Comparison of ENCODE assay signal across 16 cellular contexts in genomic region chr20:699811-700338, GRCh38. TPM values are rescaled to one million over a fixed set of nuclear protein-coding genes. Genes with fewer than 3 reads are reported as not detected.
DNase-seq lines count a peak whose midpoint lies in the region; ATAC-seq, FAIRE-seq and TF ChIP-seq lines count a peak whose summit lies in the region.
"Had no signal": no experiment of that assay in that cellular context is flagged by ENCODE, and none has a peak within 500 bp of the region (broad histone marks: within the 10 kb centered on the region; RNA-seq: fewer than 3 reads in every experiment).

No MANE protein-coding gene starts in this region.

- H3K4me1 ChIP-seq in NT2/D1 (ENCODE audit: insufficient read depth, insufficient read length) (peaks cover 9% of the 10 kb centered on the region), right lobe of liver (peaks cover 0 to 13% (median 4%) of the 10 kb centered on the region in 4 donors)

- no peaks in the 10 kb centered on the region for H3K9me3 ChIP-seq in NT2/D1 (ENCODE audit: insufficient read depth, low read length)
- H3K9me3 ChIP-seq in right lobe of liver, result no peaks in the 10 kb centered on the region

- no peaks in the 10 kb centered on the region for H3K36me3 Mint-ChIP-seq in stimulated activated effector memory CD8-positive, alpha-beta T cell treated with anti-CD3 and anti-CD28 coated beads, Interleukin-12 subunit alpha, Interleukin-12 subunit beta, amount 100 ng/mL, for 72 hours
- H3K36me3 Mint-ChIP-seq: CD4-positive, CD25-positive, alpha-beta regulatory T cell had no signal

- no peaks in the 10 kb centered on the region for H3K4me1 Mint-ChIP-seq in stimulated activated effector memory CD8-positive, alpha-beta T cell treated with anti-CD3 and anti-CD28 coated beads, Interleukin-12 subunit alpha, Interleukin-12 subunit beta, amount 100 ng/mL, for 72 hours
- H3K4me1 Mint-ChIP-seq: CD4-positive, CD25-positive, alpha-beta regulatory T cell had no signal

- H3K36me3 ChIP-seq in NT2/D1 (ENCODE audit: insufficient read depth, insufficient read length, low read length) (no peaks in the 10 kb centered on the region), right lobe of liver (no peaks in the 10 kb centered on the region)

- H3K27me3 ChIP-seq in NT2/D1 (ENCODE audit: insufficient read depth, insufficient read length) (no peaks in the 10 kb centered on the region), right lobe of liver (no peaks in the 10 kb centered on the region)

- FAIRE-seq in frontal cortex (lab: Jason Lieb, UNC) (no peak), H54 (lab: Jason Lieb, UNC) (no peak)

- no peak for TF ChIP-seq POLR2A in right lobe of liver (IDR thresholded peaks at IDR 0.05)
- no peak for TF ChIP-seq POLR2A in H54 (IDR thresholded peaks at IDR 0.05; ENCODE audit: low read depth, low read length)

- 20% methylated on average over 1 of the region's 10 CpGs for WGBS in right lobe of liver (ENCODE audit: insufficient coverage, low coverage, low lambda C conversion rate, missing lambda C conversion rate)

- intact Hi-C loops in right lobe of liver (cut with DNase I), result no loop called here

- no peak overlapping the region for H3K4me3 Mint-ChIP-seq in stimulated activated effector memory CD8-positive, alpha-beta T cell treated with anti-CD3 and anti-CD28 coated beads, Interleukin-12 subunit alpha, Interleukin-12 subunit beta, amount 100 ng/mL, for 72 hours
- H3K4me3 Mint-ChIP-seq: activated CD8-positive, alpha-beta T cell treated with anti-CD3 and anti-CD28 coated beads, Interleukin-2, amount 10 ng/mL, durations not matched to agents 7 days and 5 days; activated naive CD4-positive, alpha-beta T cell treated with anti-CD3 and anti-CD28 coated beads for 36 hours; CD4-positive, CD25-positive, alpha-beta regulatory T cell had no signal

- TF ChIP-seq CTCF in right lobe of liver (IDR thresholded peaks at IDR 0.05), result no peak

- peak; percentile 96 to 98 (median 98) for ATAC-seq in right lobe of liver
- ATAC-seq in stimulated activated effector memory CD8-positive, alpha-beta T cell treated with anti-CD3 and anti-CD28 coated beads, Interleukin-12 subunit alpha, Interleukin-12 subunit beta, amount 100 ng/mL, for 72 hours, result peak; percentile 23
- ATAC-seq in HG03521 (IDR thresholded peaks at IDR 0.05; ENCODE audit: unreplicated experiment), result no peak
- ATAC-seq in GM21515 (IDR thresholded peaks at IDR 0.05; ENCODE audit: unreplicated experiment), result no peak
- ATAC-seq: activated CD8-positive, alpha-beta T cell treated with anti-CD3 and anti-CD28 coated beads, Interleukin-2, amount 10 ng/mL, durations not matched to agents 7 days and 5 days; stimulated activated naive CD8-positive, alpha-beta T cell treated with anti-CD3 and anti-CD28 coated beads, Interleukin-15, Interleukin-2, amounts not matched to agents 100 U/mL and 50 U/mL, for 24 hours had no signal

- no peaks in the 10 kb centered on the region for H3K9me3 Mint-ChIP-seq in stimulated activated effector memory CD8-positive, alpha-beta T cell treated with anti-CD3 and anti-CD28 coated beads, Interleukin-12 subunit alpha, Interleukin-12 subunit beta, amount 100 ng/mL, for 72 hours
- H3K9me3 Mint-ChIP-seq: activated naive CD4-positive, alpha-beta T cell treated with anti-CD3 and anti-CD28 coated beads for 36 hours; CD4-positive, CD25-positive, alpha-beta regulatory T cell had no signal

- DNase-seq in NT2/D1 (ENCODE audit: low read depth, low spot score) (peak; percentile 51), frontal cortex (ENCODE audit: low spot score in 2 of 2) (peak; percentile 33 to 39), right lobe of liver (peak; percentile 89 to 96 (median 96)), KG1 (lab: John Stamatoyannopoulos, UW) (no peak), H54 (ENCODE audit: insufficient read length, low spot score) (no peak)
- DNase-seq in stimulated activated effector memory CD8-positive, alpha-beta T cell treated with anti-CD3 and anti-CD28 coated beads, Interleukin-12 subunit alpha, Interleukin-12 subunit beta, amount 100 ng/mL, for 72 hours (ENCODE audit: low spot score in 2 of 2), result no peak
- DNase-seq: activated CD8-positive, alpha-beta T cell treated with anti-CD3 and anti-CD28 coated beads, Interleukin-2, amount 10 ng/mL, durations not matched to agents 7 days and 5 days; activated naive CD4-positive, alpha-beta T cell treated with anti-CD3 and anti-CD28 coated beads for 36 hours; CD4-positive, CD25-positive, alpha-beta regulatory T cell; EL; NCI-H146; NCI-H82; stimulated activated naive CD8-positive, alpha-beta T cell treated with anti-CD3 and anti-CD28 coated beads, Interleukin-15, Interleukin-2, amounts not matched to agents 100 U/mL and 50 U/mL, for 24 hours had no signal

- peak overlapping the region; percentile 51 for H3K9ac ChIP-seq in NT2/D1 (ENCODE audit: insufficient read length, low read depth)

- H3K4me3 ChIP-seq in NT2/D1 (ENCODE audit: insufficient read length, low read depth) (no peak overlapping the region), right lobe of liver (no peak overlapping the region)

- peak overlapping the region in 2 of 3 donors; percentile 43 to 44 for H3K27ac ChIP-seq in right lobe of liver

- no peak overlapping the region for H3K27ac Mint-ChIP-seq in stimulated activated effector memory CD8-positive, alpha-beta T cell treated with anti-CD3 and anti-CD28 coated beads, Interleukin-12 subunit alpha, Interleukin-12 subunit beta, amount 100 ng/mL, for 72 hours
- H3K27ac Mint-ChIP-seq: activated CD8-positive, alpha-beta T cell treated with anti-CD3 and anti-CD28 coated beads, Interleukin-2, amount 10 ng/mL, durations not matched to agents 7 days and 5 days; activated naive CD4-positive, alpha-beta T cell treated with anti-CD3 and anti-CD28 coated beads for 36 hours; CD4-positive, CD25-positive, alpha-beta regulatory T cell had no signal

RNA-seq across cellular contexts. Expression of gene SCRT2, which starts 24.3 kb away (rescaled TPM):
- total RNA-seq in frontal cortex (1.6 TPM), right lobe of liver (not detected)
- total RNA-seq: activated CD8-positive, alpha-beta T cell treated with anti-CD3 and anti-CD28 coated beads, Interleukin-2, amount 10 ng/mL, durations not matched to agents 7 days and 5 days; activated naive CD4-positive, alpha-beta T cell treated with anti-CD3 and anti-CD28 coated beads for 36 hours; CD4-positive, CD25-positive, alpha-beta regulatory T cell; mononuclear cell had no signal

RNA-seq across cellular contexts. Expression of gene SRXN1, which starts 46.9 kb away (rescaled TPM):
- total RNA-seq in frontal cortex, result 12.6 TPM
- 100 to 1,000 TPM in 2 of 6 experiments, 10 to 100 TPM in 4; 14.4 to 166 (median 46.0) TPM for total RNA-seq in right lobe of liver

Comparison
In these comparisons a context has a peak if more than half of its experiments do, and no peak if none do; other contexts are left out.
1. DNase-seq: peak in NT2/D1 (single experiment), frontal cortex (2 of 2) and right lobe of liver (3 of 3); none in stimulated activated effector memory CD8-positive, alpha-beta T cell treated with anti-CD3 and anti-CD28 coated beads, Interleukin-12 subunit alpha, Interleukin-12 subunit beta, amount 100 ng/mL, for 72 hours (0 of 2), KG1 (single experiment) and H54 (single experiment).
2. ATAC-seq: peak in right lobe of liver (4 of 4) and stimulated activated effector memory CD8-positive, alpha-beta T cell treated with anti-CD3 and anti-CD28 coated beads, Interleukin-12 subunit alpha, Interleukin-12 subunit beta, amount 100 ng/mL, for 72 hours (single experiment); none in HG03521 (single experiment) and GM21515 (single experiment).